In genomic region chr19:48573163-48573505, GRCh38 we compare ENCODE assay signal across 19 cellular contexts. TPM values are rescaled to one million over a fixed set of nuclear protein-coding genes. Genes with fewer than 3 reads are reported as not detected.
A peak's percentile ranks its signal among the peaks of the same experiment; 100 is the strongest.
DNase-seq lines count a peak whose midpoint lies in the region; ATAC-seq, FAIRE-seq and TF ChIP-seq lines count a peak whose summit lies in the region.
"Had no signal": no experiment of that assay in that cellular context is flagged by ENCODE, and none has a peak within 500 bp of the region (broad histone marks: within the 10 kb centered on the region; RNA-seq: fewer than 3 reads in every experiment).

No MANE protein-coding gene starts in this region.

- peaks cover 67% of the 10 kb centered on the region for H3K4me1 ChIP-seq in HepG2 (ENCODE audit: insufficient read depth, low read length)
- no peaks in the 10 kb centered on the region for H3K4me1 ChIP-seq in right lobe of liver

- no peaks in the 10 kb centered on the region for H3K36me3 Mint-ChIP-seq in chondrocyte (ENCODE audit: low read depth)
- H3K36me3 Mint-ChIP-seq: stimulated activated memory B cell treated with anti-CD40 and anti-IgM and Interleukin-4, amounts not matched to agents 10 μg/mL and 1 μg/mL and 100 μg/mL, for 72 hours had no signal

- H3K4me3 ChIP-seq in HepG2 (replicated peaks in 1 of 3; ENCODE audit: insufficient read depth in 1 of 3, low read depth in 2 of 3, low read length in 3 of 3), result peak overlapping the region in 1 of 3 experiments; percentile 38; a peak in 2 of 6 replicates
- no peak overlapping the region for H3K4me3 ChIP-seq in right lobe of liver
- H3K4me3 ChIP-seq: transverse colon had no signal

- in situ Hi-C loops in HepG2 (cut with HindIII; ENCODE audit: extremely low pct_ligation_motif_present, low pct_unique_long_range_greater_than_20kb), result no loop called here

- peak overlapping the region; percentile 2; the same call in 1 of the 2 replicates for H3K9ac ChIP-seq in HepG2 (ENCODE audit: insufficient read depth, low read depth, low read length)

- H2AFZ ChIP-seq in HepG2 (ENCODE audit: low read length), result no peak overlapping the region

- H3K27me3 Mint-ChIP-seq in chondrocyte (ENCODE audit: low read depth), result no peaks in the 10 kb centered on the region

- TF ChIP-seq POLR2A in HepG2 (IDR thresholded peaks at IDR 0.05; ENCODE audit: insufficient read depth in 1 of 2, low read depth in 2 of 2, low read length in 2 of 2) (no peak), right lobe of liver (IDR thresholded peaks at IDR 0.05) (no peak)

- H3K79me2 ChIP-seq in HepG2 (ENCODE audit: insufficient read depth, low read length), result no peaks in the 10 kb centered on the region

- H4K20me1 ChIP-seq in HepG2 (ENCODE audit: insufficient read depth, low read length), result no peaks in the 10 kb centered on the region

- BruUV-seq in HepG2 (replicated peaks; lab: Mats Ljungman, UMichigan), result no TSS peak

- H3K4me2 ChIP-seq in HepG2 (ENCODE audit: low read depth, low read length), result peak overlapping the region; percentile 63

- no peak for FAIRE-seq in HepG2 (lab: Jason Lieb, UNC)
- FAIRE-seq: keratinocyte had no signal

- CTCF ChIA-PET in HepG2 (lab: Yijun Ruan, JAX; ENCODE audit: low intra/inter-chr PET ratio, low total read pairs), result no interaction called here

- TF ChIP-seq RAD21 in HepG2 (CRISPR knock-in tag; IDR thresholded peaks at IDR 0.05), result no peak

- H3K27ac Mint-ChIP-seq in chondrocyte (ENCODE audit: unreplicated experiment), result no peak overlapping the region
- H3K27ac Mint-ChIP-seq: stimulated activated memory B cell treated with anti-CD40 and anti-IgM and Interleukin-4, amounts not matched to agents 10 μg/mL and 1 μg/mL and 100 μg/mL, for 72 hours had no signal

- DNase-seq in HepG2 (ENCODE audit: low spot score) (peak; percentile 34), right lobe of liver (no peak), left kidney (ENCODE audit: low read depth, low spot score) (peak; percentile 67), left colon (no peak), chondrocyte (ENCODE audit: low spot score) (no peak)
- DNase-seq: activated gamma-delta T cell treated with Interleukin-2 at 50 U/mL for 16 hours, amygdala, C1 segment of cervical spinal cord, DMS153, NCI-H1105 treated with DMSO at 0.1 percent for 48 hours, NCI-H2107, NCI-H524, SHP77 treated with DMSO at 0.1 percent for 48 hours, T-helper 1 cell, transverse colon had no signal

- no peak for TF ChIP-seq CTCF in HepG2 (CRISPR knock-in tag; IDR thresholded peaks at IDR 0.05)
- TF ChIP-seq CTCF in right lobe of liver (IDR thresholded peaks at IDR 0.05), result no peak
- no peak for TF ChIP-seq CTCF in chondrocyte (IDR thresholded peaks at IDR 0.05)

- POLR2A ChIA-PET in HepG2 (lab: Yijun Ruan, JAX), result interaction anchor here (0.9 to 1.3 kb wide), 2 partner anchors 11 to 46 kb away, joined by 4 to 7 read pairs; partner anchors contain the start of genes RPL18 and SPHK2

- intact Hi-C loops in HepG2 (cut with micrococcal nuclease; ENCODE audit: unreplicated experiment), result no loop called here
- intact Hi-C loops in right lobe of liver (cut with DNase I), result loop anchor here in 1 of 2 donors (10.0 kb wide), 1 partner anchor 78 kb away; no protein-coding TSS in a partner anchor
- intact Hi-C loops in left colon (cut with DNase I, micrococcal nuclease), result no loop called here

- 28% methylated on average over 12 of the region's 12 CpGs for WGBS in HepG2 (ENCODE audit: low lambda C conversion rate)
- WGBS in right lobe of liver (ENCODE audit: insufficient coverage, low coverage, low lambda C conversion rate, missing lambda C conversion rate), result 49% methylated on average over 3 of the region's 12 CpGs

- H3K9me3 Mint-ChIP-seq in chondrocyte (ENCODE audit: low read depth), result no peaks in the 10 kb centered on the region
- H3K9me3 Mint-ChIP-seq: stimulated activated memory B cell treated with anti-CD40 and anti-IgM and Interleukin-4, amounts not matched to agents 10 μg/mL and 1 μg/mL and 100 μg/mL, for 72 hours had no signal

- ATAC-seq in HepG2, result peak; percentile 14; the same call in 1 of the 3 replicates
- no peak for ATAC-seq in right lobe of liver
- no peak for ATAC-seq in left colon
- ATAC-seq in HG03439 (IDR thresholded peaks at IDR 0.05; ENCODE audit: unreplicated experiment), result no peak
- ATAC-seq: stimulated activated memory B cell treated with anti-CD40 and anti-IgM and Interleukin-4, amounts not matched to agents 10 μg/mL and 1 μg/mL and 100 μg/mL, for 72 hours had no signal

- H3K27ac ChIP-seq in HepG2 (ENCODE audit: extremely low read length, insufficient read depth, low read length) (no peak overlapping the region), right lobe of liver (no peak overlapping the region)
- H3K27ac ChIP-seq: transverse colon had no signal

- TF ChIP-seq EP300 in HepG2 (IDR thresholded peaks at IDR 0.05; ENCODE audit: low read depth in 2 of 2, low read length in 2 of 2) (no peak), HepG2 (CRISPR knock-in tag; IDR thresholded peaks at IDR 0.05; ENCODE audit: borderline replicate concordance) (no peak)

- H3K27me3 ChIP-seq in HepG2 (ENCODE audit: control insufficient read depth in 1 of 2, insufficient read depth in 2 of 2, low read length in 2 of 2), result no peaks in the 10 kb centered on the region
- no peaks in the 10 kb centered on the region for H3K27me3 ChIP-seq in right lobe of liver

- H3K4me1 Mint-ChIP-seq in chondrocyte (ENCODE audit: low read depth), result peaks cover 15% of the 10 kb centered on the region
- H3K4me1 Mint-ChIP-seq: stimulated activated memory B cell treated with anti-CD40 and anti-IgM and Interleukin-4, amounts not matched to agents 10 μg/mL and 1 μg/mL and 100 μg/mL, for 72 hours had no signal

- H3K36me3 ChIP-seq in HepG2 (replicated peaks in 1 of 2; ENCODE audit: control insufficient read depth in 1 of 2, insufficient read depth in 2 of 2, low read length in 2 of 2), result no peaks in the 10 kb centered on the region
- H3K36me3 ChIP-seq in right lobe of liver, result no peaks in the 10 kb centered on the region
- H3K36me3 ChIP-seq: transverse colon had no signal

- H3K4me3 Mint-ChIP-seq in chondrocyte (ENCODE audit: unreplicated experiment), result no peak overlapping the region
- H3K4me3 Mint-ChIP-seq: stimulated activated memory B cell treated with anti-CD40 and anti-IgM and Interleukin-4, amounts not matched to agents 10 μg/mL and 1 μg/mL and 100 μg/mL, for 72 hours had no signal

- H3K9me3 ChIP-seq in HepG2 (ENCODE audit: low read length), result no peaks in the 10 kb centered on the region
- no peaks in the 10 kb centered on the region for H3K9me3 ChIP-seq in right lobe of liver
- H3K9me3 ChIP-seq: transverse colon had no signal

RNA-seq across cellular contexts. Expression of gene SULT2B1, which starts 21.2 kb away (rescaled TPM):
- total RNA-seq in HepG2 (2016; rRNA removed; fragmentation: Illumina TruSeq; extraction: Trizol), result not detected in 2 replicates
- total RNA-seq in HepG2 (2016; cell fraction: cytosol; rRNA removed; fragmentation: Illumina TruSeq; extraction: Trizol; ENCODE audit: low read depth), result not detected in 2 replicates
- not detected in 2 replicates for total RNA-seq in HepG2 (2016; cell fraction: insoluble cytoplasmic fraction; rRNA removed; fragmentation: Illumina TruSeq; extraction: Trizol)
- not detected in 2 replicates for total RNA-seq in HepG2 (2016; cell fraction: membrane; rRNA removed; fragmentation: Illumina TruSeq; extraction: Trizol)
- total RNA-seq in HepG2 (2016; cell fraction: nucleus; rRNA removed; fragmentation: Illumina TruSeq; extraction: Trizol), result not detected in 2 replicates
- polyA plus RNA-seq in HepG2 (2011; rRNA removed), result 0.07 and 0.13 TPM in 2 replicates
- not detected in 2 replicates for polyA plus RNA-seq in HepG2 (2011; cell fraction: cytosol; rRNA removed)
- polyA plus RNA-seq in HepG2 (2011; cell fraction: nucleus; rRNA removed), result not detected in 2 replicates
- 0.19 TPM in 1 of 2 replicates, not detected in the other for polyA plus RNA-seq in HepG2 (2012)
- 0.14 TPM in 1 of 2 replicates, not detected in the other for polyA plus RNA-seq in HepG2 (2016; cell fraction: cytosol; fragmentation: Illumina TruSeq; extraction: Trizol; ENCODE audit: low read depth)
- not detected in 2 replicates for polyA plus RNA-seq in HepG2 (2016; cell fraction: insoluble cytoplasmic fraction; fragmentation: Illumina TruSeq; extraction: Trizol; ENCODE audit: low read depth)
- polyA plus RNA-seq in HepG2 (2016; cell fraction: membrane; fragmentation: Illumina TruSeq; extraction: Trizol; ENCODE audit: low read depth), result not detected in 2 replicates
- not detected in 2 replicates for polyA plus RNA-seq in HepG2 (2016; cell fraction: nucleus; fragmentation: Illumina TruSeq; extraction: Trizol; ENCODE audit: insufficient read depth, low read depth)
- 0.30 and 0.56 TPM in 2 replicates for polyA minus RNA-seq in HepG2 (2011; rRNA and poly(A)+ RNA removed; ENCODE audit: low replicate concordance)
- not detected in 2 replicates for polyA minus RNA-seq in HepG2 (2011; cell fraction: cytosol; rRNA and poly(A)+ RNA removed)
- not detected in 2 replicates for polyA minus RNA-seq in HepG2 (2011; cell fraction: nucleus; rRNA and poly(A)+ RNA removed)
- total RNA-seq in right lobe of liver, result under 1 TPM in 1 of 6 experiments, not detected in 5; 0.61 TPM
- under 1 TPM; 0.87 to 0.89 TPM for total RNA-seq in left colon
- total RNA-seq in chondrocyte, result 0.22 TPM in 1 of 3 replicates, not detected in the others
- polyA plus RNA-seq: neural cell had no signal

RNA-seq across cellular contexts. Expression of gene SPACA4, which starts 33.4 kb away (rescaled TPM):
- not detected in 2 replicates for total RNA-seq in HepG2 (2016; rRNA removed; fragmentation: Illumina TruSeq; extraction: Trizol)
- total RNA-seq in HepG2 (2016; cell fraction: cytosol; rRNA removed; fragmentation: Illumina TruSeq; extraction: Trizol; ENCODE audit: low read depth), result not detected in 2 replicates
- not detected in 2 replicates for total RNA-seq in HepG2 (2016; cell fraction: insoluble cytoplasmic fraction; rRNA removed; fragmentation: Illumina TruSeq; extraction: Trizol)
- not detected in 2 replicates for total RNA-seq in HepG2 (2016; cell fraction: membrane; rRNA removed; fragmentation: Illumina TruSeq; extraction: Trizol)
- total RNA-seq in HepG2 (2016; cell fraction: nucleus; rRNA removed; fragmentation: Illumina TruSeq; extraction: Trizol), result not detected in 2 replicates
- not detected in 2 replicates for polyA plus RNA-seq in HepG2 (2011; rRNA removed)
- polyA plus RNA-seq in HepG2 (2011; cell fraction: cytosol; rRNA removed), result not detected in 2 replicates
- not detected in 2 replicates for polyA plus RNA-seq in HepG2 (2011; cell fraction: nucleus; rRNA removed)
- polyA plus RNA-seq in HepG2 (2012), result not detected in 2 replicates
- not detected in 2 replicates for polyA plus RNA-seq in HepG2 (2016; cell fraction: cytosol; fragmentation: Illumina TruSeq; extraction: Trizol; ENCODE audit: low read depth)
- polyA plus RNA-seq in HepG2 (2016; cell fraction: insoluble cytoplasmic fraction; fragmentation: Illumina TruSeq; extraction: Trizol; ENCODE audit: low read depth), result not detected in 2 replicates
- not detected in 2 replicates for polyA plus RNA-seq in HepG2 (2016; cell fraction: membrane; fragmentation: Illumina TruSeq; extraction: Trizol; ENCODE audit: low read depth)
- polyA plus RNA-seq in HepG2 (2016; cell fraction: nucleus; fragmentation: Illumina TruSeq; extraction: Trizol; ENCODE audit: insufficient read depth, low read depth), result not detected in 2 replicates
- polyA minus RNA-seq in HepG2 (2011; rRNA and poly(A)+ RNA removed; ENCODE audit: low replicate concordance), result not detected in 2 replicates
- not detected in 2 replicates for polyA minus RNA-seq in HepG2 (2011; cell fraction: cytosol; rRNA and poly(A)+ RNA removed)
- polyA minus RNA-seq in HepG2 (2011; cell fraction: nucleus; rRNA and poly(A)+ RNA removed), result not detected in 2 replicates
- not detected for total RNA-seq in right lobe of liver
- total RNA-seq in left colon, result not detected
- not detected in 3 replicates for total RNA-seq in chondrocyte
- total RNA-seq: transverse colon had no signal
- polyA plus RNA-seq: neural cell had no signal

RNA-seq across cellular contexts. Expression of gene FAM83E, which starts 41.7 kb away (rescaled TPM):
- 0.60 TPM in 1 of 2 replicates, not detected in the other for total RNA-seq in HepG2 (2016; rRNA removed; fragmentation: Illumina TruSeq; extraction: Trizol)
- total RNA-seq in HepG2 (2016; cell fraction: cytosol; rRNA removed; fragmentation: Illumina TruSeq; extraction: Trizol; ENCODE audit: low read depth), result not detected in 2 replicates
- total RNA-seq in HepG2 (2016; cell fraction: insoluble cytoplasmic fraction; rRNA removed; fragmentation: Illumina TruSeq; extraction: Trizol), result 0.30 TPM in 1 of 2 replicates, not detected in the other
- total RNA-seq in HepG2 (2016; cell fraction: membrane; rRNA removed; fragmentation: Illumina TruSeq; extraction: Trizol), result not detected in 2 replicates
- 1.6 and 1.9 TPM in 2 replicates for total RNA-seq in HepG2 (2016; cell fraction: nucleus; rRNA removed; fragmentation: Illumina TruSeq; extraction: Trizol)
- polyA plus RNA-seq in HepG2 (2011; rRNA removed), result 0.13 and 0.18 TPM in 2 replicates
- not detected in 2 replicates for polyA plus RNA-seq in HepG2 (2011; cell fraction: cytosol; rRNA removed)
- polyA plus RNA-seq in HepG2 (2011; cell fraction: nucleus; rRNA removed), result 1.7 and 1.8 TPM in 2 replicates
- 0.15 and 0.28 TPM in 2 replicates for polyA plus RNA-seq in HepG2 (2012)
- polyA plus RNA-seq in HepG2 (2016; cell fraction: cytosol; fragmentation: Illumina TruSeq; extraction: Trizol; ENCODE audit: low read depth), result not detected in 2 replicates
- polyA plus RNA-seq in HepG2 (2016; cell fraction: insoluble cytoplasmic fraction; fragmentation: Illumina TruSeq; extraction: Trizol; ENCODE audit: low read depth), result not detected in 2 replicates
- not detected in 2 replicates for polyA plus RNA-seq in HepG2 (2016; cell fraction: membrane; fragmentation: Illumina TruSeq; extraction: Trizol; ENCODE audit: low read depth)
- 1.1 and 1.2 TPM in 2 replicates for polyA plus RNA-seq in HepG2 (2016; cell fraction: nucleus; fragmentation: Illumina TruSeq; extraction: Trizol; ENCODE audit: insufficient read depth, low read depth)
- polyA minus RNA-seq in HepG2 (2011; rRNA and poly(A)+ RNA removed; ENCODE audit: low replicate concordance), result 0.28 and 0.52 TPM in 2 replicates
- polyA minus RNA-seq in HepG2 (2011; cell fraction: cytosol; rRNA and poly(A)+ RNA removed), result not detected in 2 replicates
- 3.6 and 6.2 TPM in 2 replicates for polyA minus RNA-seq in HepG2 (2011; cell fraction: nucleus; rRNA and poly(A)+ RNA removed)
- under 1 TPM in 2 of 6 experiments, not detected in 4; 0.22 to 0.37 TPM for total RNA-seq in right lobe of liver
- 100 to 1,000 TPM; 180 to 247 TPM for total RNA-seq in left colon
- total RNA-seq in chondrocyte, result 0.38 to 0.77 TPM (median 0.67 TPM) in 3 replicates

RNA-seq across cellular contexts. Expression of gene RPL18, which starts 45.8 kb away (rescaled TPM):
- total RNA-seq in HepG2 (2016; rRNA removed; fragmentation: Illumina TruSeq; extraction: Trizol) (1,485 and 1,498 TPM in 2 replicates), right lobe of liver (100 to 1,000 TPM; 355 to 867 (median 385) TPM), left colon (1,000 to 10,000 TPM; 1,328 to 1,333 TPM), chondrocyte (727 to 753 TPM (median 751 TPM) in 3 replicates)
- total RNA-seq in HepG2 (2016; cell fraction: cytosol; rRNA removed; fragmentation: Illumina TruSeq; extraction: Trizol; ENCODE audit: low read depth), result 2,025 and 2,222 TPM in 2 replicates
- 1,518 and 1,544 TPM in 2 replicates for total RNA-seq in HepG2 (2016; cell fraction: insoluble cytoplasmic fraction; rRNA removed; fragmentation: Illumina TruSeq; extraction: Trizol)
- 3,207 and 3,209 TPM in 2 replicates for total RNA-seq in HepG2 (2016; cell fraction: membrane; rRNA removed; fragmentation: Illumina TruSeq; extraction: Trizol)
- total RNA-seq in HepG2 (2016; cell fraction: nucleus; rRNA removed; fragmentation: Illumina TruSeq; extraction: Trizol), result 626 and 716 TPM in 2 replicates
- 1,639 and 1,894 TPM in 2 replicates for polyA plus RNA-seq in HepG2 (2011; rRNA removed)
- polyA plus RNA-seq in HepG2 (2011; cell fraction: cytosol; rRNA removed), result 2,410 and 2,836 TPM in 2 replicates
- 774 and 847 TPM in 2 replicates for polyA plus RNA-seq in HepG2 (2011; cell fraction: nucleus; rRNA removed)
- polyA plus RNA-seq in HepG2 (2012), result 1,965 and 2,530 TPM in 2 replicates
- polyA plus RNA-seq in HepG2 (2016; cell fraction: cytosol; fragmentation: Illumina TruSeq; extraction: Trizol; ENCODE audit: low read depth), result 2,734 and 3,086 TPM in 2 replicates
- 1,714 and 1,747 TPM in 2 replicates for polyA plus RNA-seq in HepG2 (2016; cell fraction: insoluble cytoplasmic fraction; fragmentation: Illumina TruSeq; extraction: Trizol; ENCODE audit: low read depth)
- 3,734 and 3,811 TPM in 2 replicates for polyA plus RNA-seq in HepG2 (2016; cell fraction: membrane; fragmentation: Illumina TruSeq; extraction: Trizol; ENCODE audit: low read depth)
- polyA plus RNA-seq in HepG2 (2016; cell fraction: nucleus; fragmentation: Illumina TruSeq; extraction: Trizol; ENCODE audit: insufficient read depth, low read depth), result 1,314 and 1,387 TPM in 2 replicates
- polyA minus RNA-seq in HepG2 (2011; rRNA and poly(A)+ RNA removed; ENCODE audit: low replicate concordance), result 713 and 1,028 TPM in 2 replicates
- 556 and 566 TPM in 2 replicates for polyA minus RNA-seq in HepG2 (2011; cell fraction: cytosol; rRNA and poly(A)+ RNA removed)
- polyA minus RNA-seq in HepG2 (2011; cell fraction: nucleus; rRNA and poly(A)+ RNA removed), result 180 and 193 TPM in 2 replicates

RNA-seq across cellular contexts. Expression of gene SPHK2, which starts 46.2 kb away (rescaled TPM):
- total RNA-seq in HepG2 (2016; rRNA removed; fragmentation: Illumina TruSeq; extraction: Trizol) (11.1 and 14.4 TPM in 2 replicates), right lobe of liver (10 to 100 TPM; 11.4 to 30.1 (median 17.2) TPM), left colon (10 to 100 TPM; 45.1 to 51.0 TPM), chondrocyte (18.6 to 26.5 TPM (median 20.7 TPM) in 3 replicates)
- total RNA-seq in HepG2 (2016; cell fraction: cytosol; rRNA removed; fragmentation: Illumina TruSeq; extraction: Trizol; ENCODE audit: low read depth), result 5.0 and 6.0 TPM in 2 replicates
- 8.9 and 15.9 TPM in 2 replicates for total RNA-seq in HepG2 (2016; cell fraction: insoluble cytoplasmic fraction; rRNA removed; fragmentation: Illumina TruSeq; extraction: Trizol)
- 10.7 and 12.1 TPM in 2 replicates for total RNA-seq in HepG2 (2016; cell fraction: membrane; rRNA removed; fragmentation: Illumina TruSeq; extraction: Trizol)
- total RNA-seq in HepG2 (2016; cell fraction: nucleus; rRNA removed; fragmentation: Illumina TruSeq; extraction: Trizol), result 10.2 and 11.3 TPM in 2 replicates
- polyA plus RNA-seq in HepG2 (2011; rRNA removed), result 2.9 and 4.5 TPM in 2 replicates
- 2.2 and 3.8 TPM in 2 replicates for polyA plus RNA-seq in HepG2 (2011; cell fraction: cytosol; rRNA removed)
- 17.1 and 20.8 TPM in 2 replicates for polyA plus RNA-seq in HepG2 (2011; cell fraction: nucleus; rRNA removed)
- 2.8 and 3.1 TPM in 2 replicates for polyA plus RNA-seq in HepG2 (2012)
- polyA plus RNA-seq in HepG2 (2016; cell fraction: cytosol; fragmentation: Illumina TruSeq; extraction: Trizol; ENCODE audit: low read depth), result 3.0 and 3.7 TPM in 2 replicates
- polyA plus RNA-seq in HepG2 (2016; cell fraction: insoluble cytoplasmic fraction; fragmentation: Illumina TruSeq; extraction: Trizol; ENCODE audit: low read depth), result 10.5 and 14.1 TPM in 2 replicates
- 7.7 and 9.4 TPM in 2 replicates for polyA plus RNA-seq in HepG2 (2016; cell fraction: membrane; fragmentation: Illumina TruSeq; extraction: Trizol; ENCODE audit: low read depth)
- 24.3 and 24.6 TPM in 2 replicates for polyA plus RNA-seq in HepG2 (2016; cell fraction: nucleus; fragmentation: Illumina TruSeq; extraction: Trizol; ENCODE audit: insufficient read depth, low read depth)
- polyA minus RNA-seq in HepG2 (2011; rRNA and poly(A)+ RNA removed; ENCODE audit: low replicate concordance), result 11.6 and 13.3 TPM in 2 replicates
- polyA minus RNA-seq in HepG2 (2011; cell fraction: cytosol; rRNA and poly(A)+ RNA removed), result 3.5 and 3.8 TPM in 2 replicates
- 9.0 and 10.2 TPM in 2 replicates for polyA minus RNA-seq in HepG2 (2011; cell fraction: nucleus; rRNA and poly(A)+ RNA removed)

Comparison
In these comparisons a context has a peak if more than half of its experiments do, and no peak if none do; other contexts are left out.
1. DNase-seq: peak in HepG2 (single experiment) and left kidney (single experiment); none in right lobe of liver (0 of 3), left colon (0 of 2) and chondrocyte (single experiment).
2. RNA of gene FAM83E, which starts 41.7 kb away (total RNA-seq): 180 to 247 TPM in left colon; 0.38 to 0.77 TPM in chondrocyte, 0.30 to 1.9 TPM in HepG2 and 0.22 to 0.37 TPM in right lobe of liver; every median in the first group is over 10 times any median in the second.